Comparison of ENCODE assay signal across 1 cellular context in genomic region chr7:122305475-122306319, GRCh38.
TF ChIP-seq lines count a peak whose summit lies in the region.

No MANE protein-coding gene starts in this region.

TF ChIP-seq in HepG2, 621 proteins besides CTCF, POLR2A, EP300 and RAD21 (continued from another document):
- TF ChIP-seq EZH2 (conservative IDR thresholded peaks at IDR 0.05; ENCODE audit: low read depth, low read length) = peak; percentile 39; the same call in 1 of the 2 replicates
- no peak for TF ChIP-seq FOXO1 (CRISPR knock-in tag; IDR thresholded peaks at IDR 0.05)
- TF ChIP-seq MTA1 (CRISPR knock-in tag; IDR thresholded peaks at IDR 0.05; ENCODE audit: borderline replicate concordance) = no peak
- no peak for TF ChIP-seq NFIB (CRISPR knock-in tag; IDR thresholded peaks at IDR 0.05; ENCODE audit: borderline replicate concordance)
- TF ChIP-seq ZNF484 (CRISPR knock-in tag; IDR thresholded peaks at IDR 0.05; ENCODE audit: borderline replicate concordance, low read depth) = no peak
- TF ChIP-seq ZNF780A (CRISPR knock-in tag; IDR thresholded peaks at IDR 0.05) = no peak
- TF ChIP-seq ZFP82 (CRISPR knock-in tag; IDR thresholded peaks at IDR 0.05; ENCODE audit: borderline replicate concordance) = no peak
- no peak for TF ChIP-seq ZNF687 (CRISPR knock-in tag; IDR thresholded peaks at IDR 0.05)
- no peak for TF ChIP-seq MEIS2 (CRISPR knock-in tag; IDR thresholded peaks at IDR 0.05)
- no peak for TF ChIP-seq ZNF782 (CRISPR knock-in tag; IDR thresholded peaks at IDR 0.05; ENCODE audit: borderline replicate concordance)
- TF ChIP-seq ZUFSP (CRISPR knock-in tag; IDR thresholded peaks at IDR 0.05; ENCODE audit: borderline replicate concordance) = no peak
- TF ChIP-seq TCF7 (IDR thresholded peaks at IDR 0.05; ENCODE audit: low read depth) = no peak
- TF ChIP-seq ZNF800 (CRISPR knock-in tag; IDR thresholded peaks at IDR 0.05) = 0 out of 2 replicates have a peak, but pooled peaks have one; percentile 61
- no peak for TF ChIP-seq ZNF768 (CRISPR knock-in tag; IDR thresholded peaks at IDR 0.05)
- no peak for TF ChIP-seq MXD4 (CRISPR knock-in tag; IDR thresholded peaks at IDR 0.05)
- 0 out of 2 replicates have a peak, but pooled peaks have one; percentile 14 for TF ChIP-seq MNT (IDR thresholded peaks at IDR 0.05)
- no peak for TF ChIP-seq ZNF142 (CRISPR knock-in tag; IDR thresholded peaks at IDR 0.05)
TF ChIP-seq in HepG2: peak in this region for 3.
